Comparison of ENCODE assay signal across 8 cellular contexts in the genomic region with DNA sequence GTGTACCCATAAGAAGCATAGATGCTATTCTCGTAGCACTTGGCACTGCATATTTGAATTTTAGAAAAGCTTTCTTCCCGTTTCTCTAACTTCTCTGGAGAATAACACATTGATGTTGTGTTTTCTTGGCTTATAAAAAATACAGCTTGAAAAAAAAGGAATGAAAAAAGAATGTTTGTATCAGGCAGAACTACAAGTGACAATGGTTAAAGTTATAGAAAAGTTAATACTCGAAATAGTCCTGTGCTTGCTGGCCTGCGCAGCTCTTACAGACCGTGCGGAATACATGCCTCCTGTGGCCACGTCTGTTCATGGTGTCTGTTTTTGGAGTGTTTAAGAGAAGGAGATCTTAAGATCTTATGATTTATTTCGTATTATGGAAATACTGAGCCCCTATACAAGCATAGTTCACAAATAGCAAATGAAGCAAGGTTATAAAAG. TPM values are rescaled to one million over a fixed set of nuclear protein-coding genes. Genes with fewer than 3 reads are reported as not detected.
DNase-seq lines count a peak whose midpoint lies in the region; ATAC-seq and TF ChIP-seq lines count a peak whose summit lies in the region.

No MANE protein-coding gene starts in this region.

- no peaks in the 10 kb centered on the region for H3K36me3 ChIP-seq in spleen

- H3K36me3 Mint-ChIP-seq in activated T-helper 1 cell treated with anti-CD3 and anti-CD28 coated beads, Interleukin-12 subunit alpha, Interleukin-12 subunit beta, Interleukin-2, Interleukin-4 antibody, amounts not matched to agents 30 ng/mL and 10 ng/mL and 1 ng/mL, durations not matched to agents 14 hours and 24 hours and 36 hours (ENCODE audit: low read depth) = no peaks in the 10 kb centered on the region

- no peaks in the 10 kb centered on the region for H3K9me3 Mint-ChIP-seq in activated T-helper 1 cell treated with anti-CD3 and anti-CD28 coated beads, Interleukin-12 subunit alpha, Interleukin-12 subunit beta, Interleukin-2, Interleukin-4 antibody, amounts not matched to agents 30 ng/mL and 10 ng/mL and 1 ng/mL, durations not matched to agents 14 hours and 24 hours and 36 hours

- H3K27ac Mint-ChIP-seq in activated T-helper 1 cell treated with anti-CD3 and anti-CD28 coated beads, Interleukin-12 subunit alpha, Interleukin-12 subunit beta, Interleukin-2, Interleukin-4 antibody, amounts not matched to agents 30 ng/mL and 10 ng/mL and 1 ng/mL, durations not matched to agents 14 hours and 24 hours and 36 hours = no peak overlapping the region

- intact Hi-C loops in activated T-helper 1 cell treated with anti-CD3 and anti-CD28 coated beads, Interleukin-12 subunit alpha, Interleukin-12 subunit beta, Interleukin-2, Interleukin-4 antibody, amounts not matched to agents 30 ng/mL and 10 ng/mL and 1 ng/mL, durations not matched to agents 14 hours and 24 hours and 36 hours (cut with micrococcal nuclease) = loop anchor here (5.0 to 10.0 kb wide), 2 partner anchors 362 to 1185 kb away; a partner anchor contains a TSS
- intact Hi-C loops in spleen (cut with DNase I; ENCODE audit: low total_unique reads) = no loop called here

- H3K4me1 Mint-ChIP-seq in activated T-helper 1 cell treated with anti-CD3 and anti-CD28 coated beads, Interleukin-12 subunit alpha, Interleukin-12 subunit beta, Interleukin-2, Interleukin-4 antibody, amounts not matched to agents 30 ng/mL and 10 ng/mL and 1 ng/mL, durations not matched to agents 14 hours and 24 hours and 36 hours (ENCODE audit: low read depth) = peaks cover 15% of the 10 kb centered on the region

- H3K27ac ChIP-seq in spleen = peak overlapping the region; percentile 32 to 90 (median 82)

- ATAC-seq in GM18519 (IDR thresholded peaks at IDR 0.05; ENCODE audit: low FRiP score, unreplicated experiment) (peak; percentile 22), HG03060 (IDR thresholded peaks at IDR 0.05; ENCODE audit: low read depth, unreplicated experiment) (peak; percentile 7)

- DNase-seq in activated T-helper 1 cell treated with anti-CD3 and anti-CD28 coated beads, Interleukin-12 subunit alpha, Interleukin-12 subunit beta, Interleukin-2, Interleukin-4 antibody, amounts not matched to agents 30 ng/mL and 10 ng/mL and 1 ng/mL, durations not matched to agents 14 hours and 24 hours and 36 hours (ENCODE audit: low spot score) = no peak
- DNase-seq in spleen = no peak
- no peak for DNase-seq in NCI-H1048 (lab: John Stamatoyannopoulos, UW)
- no peak for DNase-seq in NCI-H2171 (lab: John Stamatoyannopoulos, UW)
- no peak for DNase-seq in activated CD4-positive, alpha-beta T cell treated with anti-CD3 and anti-CD28 coated beads, Interleukin-2, amount 50 U/mL, for 4 hours

- peaks cover 0 to 10% (median 0%) of the 10 kb centered on the region in 7 donors for H3K27me3 ChIP-seq in spleen (replicated peaks in 1 of 7)

- H3K9me3 ChIP-seq in spleen = no peaks in the 10 kb centered on the region

- peak overlapping the region; percentile 81 for H3K4me3 ChIP-seq in iPS-11a (ENCODE audit: low read depth, low read length)
- H3K4me3 ChIP-seq in spleen = peak overlapping the region; percentile 49 to 81 (median 66)

- no peak for TF ChIP-seq POLR2A in spleen (IDR thresholded peaks at IDR 0.05)

- peak in 1 of 11 experiments; percentile 8 for TF ChIP-seq CTCF in spleen (IDR thresholded peaks at IDR 0.05 in 8 of 11, conservative IDR thresholded peaks at IDR 0.05 in 3 of 11)

- WGBS in spleen, 5 donors = 32 to 49% (median 41%) methylated on average over 8 of the region's 8 CpGs

- H3K4me1 ChIP-seq in spleen = peaks cover 0 to 24% (median 15%) of the 10 kb centered on the region in 6 donors

- peaks cover 7% of the 10 kb centered on the region for H3K27me3 Mint-ChIP-seq in activated T-helper 1 cell treated with anti-CD3 and anti-CD28 coated beads, Interleukin-12 subunit alpha, Interleukin-12 subunit beta, Interleukin-2, Interleukin-4 antibody, amounts not matched to agents 30 ng/mL and 10 ng/mL and 1 ng/mL, durations not matched to agents 14 hours and 24 hours and 36 hours (ENCODE audit: insufficient read depth)

- H3K4me3 Mint-ChIP-seq in activated T-helper 1 cell treated with anti-CD3 and anti-CD28 coated beads, Interleukin-12 subunit alpha, Interleukin-12 subunit beta, Interleukin-2, Interleukin-4 antibody, amounts not matched to agents 30 ng/mL and 10 ng/mL and 1 ng/mL, durations not matched to agents 14 hours and 24 hours and 36 hours = peak overlapping the region; percentile 91

RNA-seq across cellular contexts. Expression of a gene that starts 0.8 kb away (rescaled TPM):
- total RNA-seq in activated T-helper 1 cell treated with anti-CD3 and anti-CD28 coated beads, Interleukin-12 subunit alpha, Interleukin-12 subunit beta, Interleukin-2, Interleukin-4 antibody, amounts not matched to agents 30 ng/mL and 10 ng/mL and 1 ng/mL, durations not matched to agents 14 hours and 24 hours and 36 hours = 1.0 and 1.7 TPM in 2 replicates
- total RNA-seq in spleen = 1 to 10 TPM; 3.2 to 5.8 (median 4.8) TPM
- 1 to 10 TPM in 1 of 3 donors, under 1 TPM in 2; 0.78 to 2.4 (median 0.88) TPM for polyA plus RNA-seq in spleen

RNA-seq across cellular contexts. Expression of a gene that starts 41.1 kb away (rescaled TPM):
- 14.4 and 16.4 TPM in 2 replicates for total RNA-seq in activated T-helper 1 cell treated with anti-CD3 and anti-CD28 coated beads, Interleukin-12 subunit alpha, Interleukin-12 subunit beta, Interleukin-2, Interleukin-4 antibody, amounts not matched to agents 30 ng/mL and 10 ng/mL and 1 ng/mL, durations not matched to agents 14 hours and 24 hours and 36 hours
- total RNA-seq in spleen = 10 to 100 TPM; 40.1 to 62.5 (median 58.4) TPM
- 10 to 100 TPM in 1 of 3 donors, 1 to 10 TPM in 2; 8.9 to 13.3 (median 9.4) TPM for polyA plus RNA-seq in spleen

RNA-seq across cellular contexts. Expression of a gene that starts 44.9 kb away (rescaled TPM):
- 40.6 and 41.9 TPM in 2 replicates for total RNA-seq in activated T-helper 1 cell treated with anti-CD3 and anti-CD28 coated beads, Interleukin-12 subunit alpha, Interleukin-12 subunit beta, Interleukin-2, Interleukin-4 antibody, amounts not matched to agents 30 ng/mL and 10 ng/mL and 1 ng/mL, durations not matched to agents 14 hours and 24 hours and 36 hours
- 10 to 100 TPM; 11.6 to 19.0 (median 16.4) TPM for total RNA-seq in spleen
- 1 to 10 TPM; 6.3 to 8.5 (median 7.9) TPM for polyA plus RNA-seq in spleen
